In the genomic region with DNA sequence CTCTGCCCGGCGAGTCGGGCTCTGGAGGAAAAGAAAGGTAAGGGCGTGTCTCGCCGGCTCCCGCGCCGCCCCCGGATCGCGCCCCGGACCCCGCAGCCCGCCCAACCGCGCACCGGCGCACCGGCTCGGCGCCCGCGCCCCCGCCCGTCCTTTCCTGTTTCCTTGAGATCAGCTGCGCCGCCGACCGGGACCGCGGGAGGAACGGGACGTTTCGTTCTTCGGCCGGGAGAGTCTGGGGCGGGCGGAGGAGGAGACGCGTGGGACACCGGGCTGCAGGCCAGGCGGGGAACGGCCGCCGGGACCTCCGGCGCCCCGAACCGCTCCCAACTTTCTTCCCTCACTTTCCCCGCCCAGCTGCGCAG, we compare ENCODE assay signal across 8 cellular contexts. TPM values are rescaled to one million over a fixed set of nuclear protein-coding genes. Genes with fewer than 3 reads are reported as not detected.
DNase-seq lines count a peak whose midpoint lies in the region; ATAC-seq and TF ChIP-seq lines count a peak whose summit lies in the region.

No MANE protein-coding gene starts in this region.

- H3K9me3 ChIP-seq in Caco-2 (no peaks in the 10 kb centered on the region), Panc1 (ENCODE audit: control insufficient read depth, insufficient read depth, low read depth, low read length) (no peaks in the 10 kb centered on the region), osteoblast (ENCODE audit: low read depth, low read length) (no peaks in the 10 kb centered on the region)

- BruUV-seq in Caco-2 (replicated peaks; lab: Mats Ljungman, UMichigan): no TSS peak
- BruUV-seq in Panc1 (replicated peaks; lab: Mats Ljungman, UMichigan): no TSS peak

- POLR2A ChIA-PET in Caco-2 (lab: Charles Lee) (interaction anchor here (0.9 to 1.2 kb wide), 6 partner anchors 34 to 142 kb away, joined by 3 to 7 read pairs (median 4); no protein-coding TSS in a partner anchor), Panc1 (lab: Charles Lee) (no interaction called here)

- H3K27me3 ChIP-seq in Caco-2 (replicated peaks; ENCODE audit: control insufficient read depth, insufficient read depth, low read length): no peaks in the 10 kb centered on the region
- H3K27me3 ChIP-seq in Panc1 (ENCODE audit: control insufficient read depth, insufficient read depth, low read length): no peaks in the 10 kb centered on the region
- no peaks in the 10 kb centered on the region for H3K27me3 ChIP-seq in osteoblast (ENCODE audit: insufficient read depth, low read length)

- peak overlapping the region; percentile 59 for H3K27ac Mint-ChIP-seq in Caco-2 (ENCODE audit: unreplicated experiment)
- H3K27ac Mint-ChIP-seq in activated T-helper 2 cell treated with anti-CD3 and anti-CD28 coated beads, Interferon-gamma antibody, Interleukin-2, Interleukin-4, amounts not matched to agents 10 μg/mL and 5 μg/mL and 100 μg/mL, durations not matched to agents 14 hours and 24 hours and 36 hours: no peak overlapping the region

- H3K36me3 ChIP-seq in Caco-2 (ENCODE audit: control insufficient read depth, insufficient read depth, low read length) (no peaks in the 10 kb centered on the region), Panc1 (ENCODE audit: control insufficient read depth, insufficient read depth, low read length) (no peaks in the 10 kb centered on the region), osteoblast (ENCODE audit: insufficient read depth, low read length) (peaks cover 9% of the 10 kb centered on the region)

- H4K20me1 ChIP-seq in osteoblast (ENCODE audit: insufficient read depth, low read length): peaks cover 7% of the 10 kb centered on the region

- DNase-seq in Caco-2 (peak in 1 of 2 experiments; percentile 63), Panc1 (ENCODE audit: low read depth, low spot score) (no peak), foreskin fibroblast (peak in 1 of 2 donors; percentile 67), osteoblast (ENCODE audit: insufficient read length, low spot score, missing footprints) (peak; percentile 94), GM10266 (ENCODE audit: extremely low spot score) (no peak), Ammon's horn (ENCODE audit: low spot score) (no peak)
- no peak for DNase-seq in stimulated activated naive CD4-positive, alpha-beta T cell (lab: John Stamatoyannopoulos, UW)
- DNase-seq in activated T-helper 2 cell treated with anti-CD3 and anti-CD28 coated beads, Interferon-gamma antibody, Interleukin-2, Interleukin-4, amounts not matched to agents 10 μg/mL and 5 μg/mL and 100 μg/mL, durations not matched to agents 14 hours and 24 hours and 36 hours (ENCODE audit: low spot score): no peak

- no peak for TF ChIP-seq CTCF in Caco-2 (IDR thresholded peaks at IDR 0.05; ENCODE audit: insufficient read depth in 1 of 2, low read depth in 1 of 2, low read length in 1 of 2, severe bottlenecking in 1 of 2, unreplicated experiment in 1 of 2)
- no peak for TF ChIP-seq CTCF in Panc1 (IDR thresholded peaks at IDR 0.05)
- TF ChIP-seq CTCF in foreskin fibroblast (IDR thresholded peaks at IDR 0.05; ENCODE audit: low read depth, low read length): no peak
- no peak for TF ChIP-seq CTCF in osteoblast (IDR thresholded peaks at IDR 0.05; ENCODE audit: extremely low read depth, low read depth, low read length)
- no peak for TF ChIP-seq CTCF in GM10266 (IDR thresholded peaks at IDR 0.05; ENCODE audit: control insufficient read depth, insufficient read depth, low read depth, missing control alignments)

- intact Hi-C loops in Caco-2 (cut with micrococcal nuclease; ENCODE audit: unreplicated experiment): loop anchor here (1.0 to 5.0 kb wide), 4 partner anchors 48 to 247 kb away; no protein-coding TSS in a partner anchor
- intact Hi-C loops in Panc1 (cut with micrococcal nuclease; ENCODE audit: unreplicated experiment): loop anchor here (5.0 kb wide), 1 partner anchor 232 kb away; no protein-coding TSS in a partner anchor
- intact Hi-C loops in activated T-helper 2 cell treated with anti-CD3 and anti-CD28 coated beads, Interferon-gamma antibody, Interleukin-2, Interleukin-4, amounts not matched to agents 10 μg/mL and 5 μg/mL and 100 μg/mL, durations not matched to agents 14 hours and 24 hours and 36 hours (cut with micrococcal nuclease): no loop called here

- no peaks in the 10 kb centered on the region for H3K27me3 Mint-ChIP-seq in Caco-2 (ENCODE audit: insufficient read depth, unreplicated experiment)
- peaks cover 51% of the 10 kb centered on the region for H3K27me3 Mint-ChIP-seq in activated T-helper 2 cell treated with anti-CD3 and anti-CD28 coated beads, Interferon-gamma antibody, Interleukin-2, Interleukin-4, amounts not matched to agents 10 μg/mL and 5 μg/mL and 100 μg/mL, durations not matched to agents 14 hours and 24 hours and 36 hours (ENCODE audit: low read depth)

- no peak for ATAC-seq in Panc1

- H3K4me3 ChIP-seq in Caco-2 (ENCODE audit: low read depth, low read length): peak overlapping the region; percentile 86
- peak overlapping the region; percentile 74 to 85 for H3K4me3 ChIP-seq in Panc1 (ENCODE audit: low read depth in 2 of 2, low read length in 2 of 2)
- peak overlapping the region; percentile 75 to 79 for H3K4me3 ChIP-seq in foreskin fibroblast (ENCODE audit: low read depth in 1 of 2, low read length in 2 of 2)
- H3K4me3 ChIP-seq in osteoblast (ENCODE audit: insufficient read depth, low read length): peak overlapping the region; percentile 82

- no peaks in the 10 kb centered on the region for H3K9me3 Mint-ChIP-seq in Caco-2 (ENCODE audit: unreplicated experiment)
- H3K9me3 Mint-ChIP-seq in activated T-helper 2 cell treated with anti-CD3 and anti-CD28 coated beads, Interferon-gamma antibody, Interleukin-2, Interleukin-4, amounts not matched to agents 10 μg/mL and 5 μg/mL and 100 μg/mL, durations not matched to agents 14 hours and 24 hours and 36 hours: no peaks in the 10 kb centered on the region

- peaks cover 16% of the 10 kb centered on the region for H3K4me1 Mint-ChIP-seq in Caco-2 (ENCODE audit: low read depth, unreplicated experiment)
- H3K4me1 Mint-ChIP-seq in activated T-helper 2 cell treated with anti-CD3 and anti-CD28 coated beads, Interferon-gamma antibody, Interleukin-2, Interleukin-4, amounts not matched to agents 10 μg/mL and 5 μg/mL and 100 μg/mL, durations not matched to agents 14 hours and 24 hours and 36 hours (ENCODE audit: low read depth): peaks cover 1% of the 10 kb centered on the region

- in situ Hi-C loops in Panc1 (cut with HindIII; ENCODE audit: low pct_unique_long_range_greater_than_20kb, low sequenced_read_pairs): no loop called here

- H3K27ac ChIP-seq in Panc1 (ENCODE audit: low read length) (peak overlapping the region; percentile 91), osteoblast (ENCODE audit: low read depth, low read length) (peak overlapping the region; percentile 85)

- peak overlapping the region; percentile 81 for H3K4me3 Mint-ChIP-seq in Caco-2 (ENCODE audit: unreplicated experiment)
- H3K4me3 Mint-ChIP-seq in activated T-helper 2 cell treated with anti-CD3 and anti-CD28 coated beads, Interferon-gamma antibody, Interleukin-2, Interleukin-4, amounts not matched to agents 10 μg/mL and 5 μg/mL and 100 μg/mL, durations not matched to agents 14 hours and 24 hours and 36 hours (ENCODE audit: low read depth): no peak overlapping the region

- peak overlapping the region; percentile 83 for H3K4me2 ChIP-seq in osteoblast (ENCODE audit: insufficient read depth, low read length)

- peaks cover 8% of the 10 kb centered on the region for H3K36me3 Mint-ChIP-seq in Caco-2 (ENCODE audit: insufficient read depth, unreplicated experiment)
- no peaks in the 10 kb centered on the region for H3K36me3 Mint-ChIP-seq in activated T-helper 2 cell treated with anti-CD3 and anti-CD28 coated beads, Interferon-gamma antibody, Interleukin-2, Interleukin-4, amounts not matched to agents 10 μg/mL and 5 μg/mL and 100 μg/mL, durations not matched to agents 14 hours and 24 hours and 36 hours (ENCODE audit: low read depth)

- H2AFZ ChIP-seq in osteoblast (ENCODE audit: low read length): no peak overlapping the region

- H3K4me1 ChIP-seq in Caco-2 (peaks cover 32% of the 10 kb centered on the region), Panc1 (ENCODE audit: control insufficient read depth, insufficient read depth, low read length) (peaks cover 37% of the 10 kb centered on the region), osteoblast (ENCODE audit: insufficient read depth, low read length) (peaks cover 47% of the 10 kb centered on the region)

- CTCF ChIA-PET in Caco-2 (lab: Charles Lee) (interaction anchor here (0.7 to 1.7 kb wide), 3 partner anchors 142 to 236 kb away, joined by 3 to 14 read pairs (median 3); no protein-coding TSS in a partner anchor), Panc1 (lab: Charles Lee) (no interaction called here)

- peaks cover 63% of the 10 kb centered on the region for H3K79me2 ChIP-seq in osteoblast (ENCODE audit: insufficient read depth, low read length)

RNA-seq across cellular contexts. Expression of a gene that starts 0.5 kb away (rescaled TPM):
- 55.1 and 60.1 TPM in 2 replicates for total RNA-seq in Caco-2 (2022)
- 156 TPM for total RNA-seq in Panc1 (2021; ENCODE audit: unreplicated experiment)
- 68.6 TPM for polyA plus RNA-seq in Panc1 (2012; ENCODE audit: insufficient read length)
- total RNA-seq in osteoblast: 104 and 110 TPM in 2 replicates
- not detected in 2 replicates for total RNA-seq in activated T-helper 2 cell treated with anti-CD3 and anti-CD28 coated beads, Interferon-gamma antibody, Interleukin-2, Interleukin-4, amounts not matched to agents 10 μg/mL and 5 μg/mL and 100 μg/mL, durations not matched to agents 14 hours and 24 hours and 36 hours

Comparison
In these comparisons a context has a peak if more than half of its experiments do, and no peak if none do; other contexts are left out.
1. RNA of a gene that starts 0.5 kb away (total RNA-seq): 156 TPM in Panc1 (single experiment), 104 to 110 TPM in osteoblast and 55.1 to 60.1 TPM in Caco-2; not detected in activated T-helper 2 cell treated with anti-CD3 and anti-CD28 coated beads, Interferon-gamma antibody, Interleukin-2, Interleukin-4, amounts not matched to agents 10 μg/mL and 5 μg/mL and 100 μg/mL, durations not matched to agents 14 hours and 24 hours and 36 hours; every median in the first group is over 10 times any median in the second.
2. Peak in every context shown above with its lines, with median percentiles within 50 percentile points of each other: H3K4me3 ChIP-seq.